9 cellular contexts compared by ENCODE assay signal in genomic region chr1:155940993-155941844, GRCh38. TPM values are rescaled to one million over a fixed set of nuclear protein-coding genes. Genes with fewer than 3 reads are reported as not detected.
DNase-seq lines count a peak whose midpoint lies in the region; ATAC-seq lines count a peak whose summit lies in the region.
"Had no signal": no experiment of that assay in that cellular context is flagged by ENCODE, and none has a peak within 500 bp of the region (broad histone marks: within the 10 kb centered on the region; RNA-seq: fewer than 3 reads in every experiment).

Gene RXFP4 (plus strand): TSS chr1:155941638. CDS start chr1:155941710, 72 bp downstream.

- in situ Hi-C loops in Caki2 (cut with HindIII; ENCODE audit: low pct_unique_long_range_greater_than_20kb, low sequenced_read_pairs): no loop called here

- H3K4me3 ChIP-seq in mesodermal cell (ENCODE audit: extremely low read depth, insufficient read depth, low read length, poor library complexity, severe bottlenecking): no peak within 1 kb of the TSS

- WGBS in mesodermal cell (ENCODE audit: insufficient coverage in 2 of 2), 2 experiments: 61 to 91% methylated on average over 6 to 9 of the region's 11 CpGs

- DNase-seq in Caki2 (ENCODE audit: low read depth) (peak; percentile 45), GM19240 (ENCODE audit: insufficient read length, low spot score) (no peak)

- H3K9me3 ChIP-seq in KOPT-K1 (ENCODE audit: insufficient read depth, low read length, poor library complexity, severe bottlenecking) (no peaks in the 10 kb centered on the region), mesodermal cell (ENCODE audit: control insufficient read depth, low read length) (no peaks in the 10 kb centered on the region)

- H3K4me1 ChIP-seq in mesodermal cell (ENCODE audit: control insufficient read depth, insufficient read depth, low read length, poor library complexity, severe bottlenecking): peaks cover 15% of the 10 kb centered on the region

- ATAC-seq in GM18907 (IDR thresholded peaks at IDR 0.05; ENCODE audit: unreplicated experiment): no peak
- ATAC-seq in HG03108 (IDR thresholded peaks at IDR 0.05; ENCODE audit: unreplicated experiment): no peak
- ATAC-seq in GM21723 (IDR thresholded peaks at IDR 0.05; ENCODE audit: unreplicated experiment): no peak

- H3K27ac ChIP-seq in KOPT-K1 (ENCODE audit: low read depth, low read length, poor library complexity, severe bottlenecking) (peak within 1 kb of the TSS; percentile 44), angular gyrus (ENCODE audit: low read depth, low read length) (peak within 1 kb of the TSS; percentile 40), mesodermal cell (ENCODE audit: low read depth, low read length, severe bottlenecking) (peak within 1 kb of the TSS; percentile 46)

- H3K36me3 ChIP-seq in KOPT-K1 (ENCODE audit: insufficient read depth, low read length) (peaks cover 14% of the 10 kb centered on the region), mesodermal cell (ENCODE audit: control insufficient read depth, insufficient read depth, low read length) (peaks cover 8% of the 10 kb centered on the region)

RNA-seq across cellular contexts. Expression of gene RXFP4, which starts in this region (rescaled TPM):
- total RNA-seq in Caki2 (2014; rRNA removed; shearing (Covaris generic); ENCODE audit: low replicate concordance): not detected in 2 replicates
- polyA plus RNA-seq in mesodermal cell (2013, experiment 1 of 2): not detected
- not detected for polyA plus RNA-seq in mesodermal cell (2013, experiment 2 of 2)
- total RNA-seq: mononuclear cell had no signal

Comparison
In these comparisons a context has a peak if more than half of its experiments do, and no peak if none do; other contexts are left out.
1. Peak in DNase-seq in Caki2; RNA of the gene not detected or under 1 TPM.